ENCODE assay signal across 13 cellular contexts in genomic region chr13:50843256-50844043, GRCh38. TPM values are rescaled to one million over a fixed set of nuclear protein-coding genes. Genes with fewer than 3 reads are reported as not detected.
DNase-seq lines count a peak whose midpoint lies in the region; ATAC-seq and TF ChIP-seq lines count a peak whose summit lies in the region.
"Had no signal": no experiment of that assay in that cellular context is flagged by ENCODE, and none has a peak within 500 bp of the region (broad histone marks: within the 10 kb centered on the region; RNA-seq: fewer than 3 reads in every experiment).

DLEU7 (minus strand) TSS chr13:50843692; CDS start chr13:50843646, 46 bp downstream.

- H3K23ac ChIP-seq in trophoblast cell (ENCODE audit: low read length): no peak within 1 kb of the TSS

- no peak within 1 kb of the TSS for H2BK120ac ChIP-seq in trophoblast cell (ENCODE audit: insufficient read depth, low read length, poor library complexity)

- peaks cover 23% of the 10 kb centered on the region for H3K27me3 Mint-ChIP-seq in activated naive CD8-positive, alpha-beta T cell treated with anti-CD3 and anti-CD28 coated beads for 36 hours
- peaks cover 6 to 24% of the 10 kb centered on the region in 2 donors for H3K27me3 Mint-ChIP-seq in effector memory CD8-positive, alpha-beta T cell

- H3K36me3 ChIP-seq in trophoblast cell (ENCODE audit: control insufficient read depth in 1 of 2, insufficient read depth in 2 of 2, low read length in 2 of 2): no peaks in the 10 kb centered on the region

- H2AK5ac ChIP-seq in trophoblast cell (ENCODE audit: low read length): no peak within 1 kb of the TSS

- no peak within 1 kb of the TSS for H4K12ac ChIP-seq in trophoblast cell (ENCODE audit: low read depth, low read length)

- H3K4me3 ChIP-seq in AG04449 (ENCODE audit: low read depth, low read length): peak within 1 kb of the TSS; percentile 37
- H3K4me3 ChIP-seq in trophoblast cell (ENCODE audit: low read depth, low read length): no peak within 1 kb of the TSS

- no peak within 1 kb of the TSS for H3K4ac ChIP-seq in trophoblast cell (ENCODE audit: low read depth, low read length)

- H2AFZ ChIP-seq in trophoblast cell (ENCODE audit: insufficient read depth, low read length, poor library complexity): peak within 1 kb of the TSS; percentile 79

- no peak within 1 kb of the TSS for H3K27ac ChIP-seq in trophoblast cell (ENCODE audit: low read depth, low read length)

- H3K4me3 Mint-ChIP-seq in activated naive CD8-positive, alpha-beta T cell treated with anti-CD3 and anti-CD28 coated beads for 36 hours: peak within 1 kb of the TSS; percentile 44
- peak within 1 kb of the TSS in 1 of 2 donors; percentile 20 for H3K4me3 Mint-ChIP-seq in effector memory CD8-positive, alpha-beta T cell

- CTCF ChIA-PET in AG04449 (lab: Yijun Ruan, JAX): no interaction called here

- H3K9me3 ChIP-seq in trophoblast cell (ENCODE audit: insufficient read depth, low read depth, low read length): peaks cover 2% of the 10 kb centered on the region

- no peak within 1 kb of the TSS for H4K8ac ChIP-seq in trophoblast cell (ENCODE audit: low read depth, low read length)

- H3K18ac ChIP-seq in trophoblast cell (ENCODE audit: low read length): no peak within 1 kb of the TSS

- ATAC-seq in GM18519 (IDR thresholded peaks at IDR 0.05; ENCODE audit: low FRiP score, unreplicated experiment): no peak
- ATAC-seq in effector memory CD8-positive, alpha-beta T cell (replicated peaks): no peak

- H2BK5ac ChIP-seq in trophoblast cell (ENCODE audit: low read depth, low read length, poor library complexity): no peak within 1 kb of the TSS

- no peaks in the 10 kb centered on the region for H3K9me3 Mint-ChIP-seq in activated naive CD8-positive, alpha-beta T cell treated with anti-CD3 and anti-CD28 coated beads for 36 hours
- H3K9me3 Mint-ChIP-seq in effector memory CD8-positive, alpha-beta T cell: no peaks in the 10 kb centered on the region

- H3K4me1 ChIP-seq in trophoblast cell (ENCODE audit: control insufficient read depth in 1 of 2, insufficient read depth in 2 of 2, low read length in 2 of 2): peaks cover 9% of the 10 kb centered on the region in 2 experiments

- no peak within 1 kb of the TSS for H3K27ac Mint-ChIP-seq in activated naive CD8-positive, alpha-beta T cell treated with anti-CD3 and anti-CD28 coated beads for 36 hours
- no peak within 1 kb of the TSS for H3K27ac Mint-ChIP-seq in effector memory CD8-positive, alpha-beta T cell

- no peak within 1 kb of the TSS for H4K91ac ChIP-seq in trophoblast cell (ENCODE audit: low read depth, low read length)

- POLR2A ChIA-PET in AG04449 (lab: Yijun Ruan, JAX): no interaction called here

- DNase-seq in AG04449 (ENCODE audit: low read depth, low spot score) (no peak), iPS DF 19.7 (ENCODE audit: low read depth, low spot score) (peak; percentile 17), trophoblast cell (no peak), NCI-H1417 (lab: John Stamatoyannopoulos, UW) (no peak), NCI-H524 (lab: John Stamatoyannopoulos, UW) (no peak)
- DNase-seq in activated naive CD8-positive, alpha-beta T cell treated with anti-CD3 and anti-CD28 coated beads for 36 hours: peak; percentile 3
- DNase-seq in effector memory CD8-positive, alpha-beta T cell: no peak
- DNase-seq: HCEC 1CT, hippocampal formation, NCI-H526 treated with DMSO at 0.1 percent for 48 hours had no signal

- no peaks in the 10 kb centered on the region for H3K79me1 ChIP-seq in trophoblast cell (ENCODE audit: low read length)

- no CpG with 5 or more reads among the region's 78 CpGs for WGBS in trophoblast cell (ENCODE audit: extremely low coverage, insufficient coverage, insufficient read length)

- no peak within 1 kb of the TSS for H2BK12ac ChIP-seq in trophoblast cell (ENCODE audit: low read length)

- H3K4me1 Mint-ChIP-seq in activated naive CD8-positive, alpha-beta T cell treated with anti-CD3 and anti-CD28 coated beads for 36 hours: peaks cover 10% of the 10 kb centered on the region
- H3K4me1 Mint-ChIP-seq in effector memory CD8-positive, alpha-beta T cell (ENCODE audit: low read depth in 2 of 2): peaks cover 6 to 10% of the 10 kb centered on the region in 2 donors

- H3K79me2 ChIP-seq in trophoblast cell (ENCODE audit: control insufficient read depth, insufficient read depth, low read length, poor library complexity): no peaks in the 10 kb centered on the region

- peak within 1 kb of the TSS; percentile 80 for H3K4me2 ChIP-seq in trophoblast cell (ENCODE audit: low read length)

- H3K14ac ChIP-seq in trophoblast cell (ENCODE audit: low read length): no peak within 1 kb of the TSS

- no peak within 1 kb of the TSS for H3K9ac ChIP-seq in trophoblast cell (ENCODE audit: low read length)

- H3K27me3 ChIP-seq in trophoblast cell (ENCODE audit: insufficient read depth, low read length): peaks cover 20% of the 10 kb centered on the region

- no peaks in the 10 kb centered on the region for H3K36me3 Mint-ChIP-seq in activated naive CD8-positive, alpha-beta T cell treated with anti-CD3 and anti-CD28 coated beads for 36 hours
- no peaks in the 10 kb centered on the region for H3K36me3 Mint-ChIP-seq in effector memory CD8-positive, alpha-beta T cell (ENCODE audit: insufficient read depth)

- no peak for TF ChIP-seq CTCF in AG04449 (IDR thresholded peaks at IDR 0.05; ENCODE audit: insufficient read depth, low read length, missing control alignments)

RNA-seq across cellular contexts. Expression of gene DLEU7, which starts in this region (rescaled TPM):
- total RNA-seq in activated naive CD8-positive, alpha-beta T cell treated with anti-CD3 and anti-CD28 coated beads for 36 hours: not detected
- not detected in 2 replicates for polyA plus RNA-seq in trophoblast cell (2013)
- total RNA-seq: HT1080 had no signal
- polyA plus RNA-seq: BJ had no signal

Comparison
In these comparisons a context has a peak if more than half of its experiments do, and no peak if none do; other contexts are left out.
1. Peak in DNase-seq in activated naive CD8-positive, alpha-beta T cell treated with anti-CD3 and anti-CD28 coated beads for 36 hours; RNA of the gene not detected or under 1 TPM.